In genomic region chr6:36853325-36853724, GRCh38 we compare ENCODE assay signal across 9 cellular contexts. TPM values are rescaled to one million over a fixed set of nuclear protein-coding genes. Genes with fewer than 3 reads are reported as not detected.
DNase-seq lines count a peak whose midpoint lies in the region; ATAC-seq and TF ChIP-seq lines count a peak whose summit lies in the region.
"Had no signal": no experiment of that assay in that cellular context is flagged by ENCODE, and none has a peak within 500 bp of the region (broad histone marks: within the 10 kb centered on the region; RNA-seq: fewer than 3 reads in every experiment).

No MANE protein-coding gene starts in this region.

- H3K4me1 Mint-ChIP-seq in progenitor cell of endocrine pancreas (ENCODE audit: low read depth) = peaks cover 12% of the 10 kb centered on the region

- peaks cover 10% of the 10 kb centered on the region for H3K36me3 Mint-ChIP-seq in progenitor cell of endocrine pancreas (ENCODE audit: insufficient read depth)

- TF ChIP-seq CTCF in fibroblast of pulmonary artery (IDR thresholded peaks at IDR 0.05; ENCODE audit: low read length, missing control alignments) = no peak
- TF ChIP-seq CTCF in progenitor cell of endocrine pancreas (IDR thresholded peaks at IDR 0.05; ENCODE audit: unreplicated experiment) = no peak

- no peak overlapping the region for H3K27ac Mint-ChIP-seq in progenitor cell of endocrine pancreas
- H3K27ac Mint-ChIP-seq: stimulated activated naive CD8-positive, alpha-beta T cell treated with anti-CD3 and anti-CD28 coated beads, Interleukin-15, Interleukin-2, amounts not matched to agents 100 ng/mL and 50 ng/mL, for 24 hours had no signal

- H3K27me3 Mint-ChIP-seq in progenitor cell of endocrine pancreas = peaks cover 11% of the 10 kb centered on the region

- ATAC-seq in GM18502 (IDR thresholded peaks at IDR 0.05; ENCODE audit: poor library complexity, unreplicated experiment) = no peak

- H3K9me3 Mint-ChIP-seq in progenitor cell of endocrine pancreas (ENCODE audit: low read depth) = no peaks in the 10 kb centered on the region

- no peak overlapping the region for H3K4me3 ChIP-seq in fibroblast of pulmonary artery (replicated peaks; ENCODE audit: low read depth, low read length)

- DNase-seq in GDM1 (lab: John Stamatoyannopoulos, UW) (peak; percentile 56), SIG-M5 treated with dmso at 0.1 percent for 504 hours (lab: John Stamatoyannopoulos, UW; ENCODE audit: unreplicated experiment) (peak; percentile 91), fibroblast of pulmonary artery (ENCODE audit: low read depth) (peak; percentile 96), pons (ENCODE audit: low spot score) (peak; percentile 68), NCI-H1417 treated with DMSO at 0.1 percent for 48 hours (lab: John Stamatoyannopoulos, UW) (no peak), progenitor cell of endocrine pancreas (ENCODE audit: low spot score, unreplicated experiment) (no peak)
- DNase-seq in stimulated activated naive CD4-positive, alpha-beta T cell treated with Interleukin-2 at 50 U/mL for 16 hours (lab: John Stamatoyannopoulos, UW) = no peak

- H3K4me3 Mint-ChIP-seq in progenitor cell of endocrine pancreas (ENCODE audit: low read depth) = no peak overlapping the region
- H3K4me3 Mint-ChIP-seq: stimulated activated naive CD8-positive, alpha-beta T cell treated with anti-CD3 and anti-CD28 coated beads, Interleukin-15, Interleukin-2, amounts not matched to agents 100 ng/mL and 50 ng/mL, for 24 hours had no signal

RNA-seq across cellular contexts. Expression of gene CPNE5, which starts 14.1 kb away (rescaled TPM):
- 0.16 and 0.24 TPM in 2 replicates for total RNA-seq in progenitor cell of endocrine pancreas

RNA-seq across cellular contexts. Expression of gene PPIL1, which starts 21.3 kb away (rescaled TPM):
- 53.1 and 53.2 TPM in 2 replicates for total RNA-seq in progenitor cell of endocrine pancreas

RNA-seq across cellular contexts. Expression of gene C6orf89, which starts 32.4 kb away (rescaled TPM):
- total RNA-seq in progenitor cell of endocrine pancreas = 29.9 and 31.7 TPM in 2 replicates

Comparison
In these comparisons a context has a peak if more than half of its experiments do, and no peak if none do; other contexts are left out.
1. DNase-seq: peak in GDM1 (single experiment), SIG-M5 treated with dmso at 0.1 percent for 504 hours (single experiment), fibroblast of pulmonary artery (single experiment) and pons (single experiment); none in stimulated activated naive CD4-positive, alpha-beta T cell treated with Interleukin-2 at 50 U/mL for 16 hours (single experiment), NCI-H1417 treated with DMSO at 0.1 percent for 48 hours (single experiment) and progenitor cell of endocrine pancreas (single experiment).